In genomic region chr3:45640091-45640507, GRCh38 we compare ENCODE assay signal across 1 cellular context.
TF ChIP-seq lines count a peak whose summit lies in the region.

No MANE protein-coding gene starts in this region.

TF ChIP-seq in GM12878, 131 proteins besides CTCF, POLR2A, EP300 and RAD21:
- no peak for TF ChIP-seq NBN (IDR thresholded peaks at IDR 0.05)
- no peak for TF ChIP-seq BRCA1 (IDR thresholded peaks at IDR 0.05; ENCODE audit: low read depth, low read length)
- TF ChIP-seq SPI1 (IDR thresholded peaks at IDR 0.05; ENCODE audit: borderline replicate concordance, insufficient read depth, low read depth, low read length): peak; percentile 51
- TF ChIP-seq CHD4 (IDR thresholded peaks at IDR 0.05): no peak
- no peak for TF ChIP-seq NFIC (IDR thresholded peaks at IDR 0.05; ENCODE audit: low read depth, low read length)
